In genomic region chr4:140374130-140374477, GRCh38 we compare ENCODE assay signal across 8 cellular contexts. TPM values are rescaled to one million over a fixed set of nuclear protein-coding genes. Genes with fewer than 3 reads are reported as not detected.
DNase-seq lines count a peak whose midpoint lies in the region; ATAC-seq, FAIRE-seq and TF ChIP-seq lines count a peak whose summit lies in the region.

No MANE protein-coding gene starts in this region.

- DNase-seq in NT2/D1 (ENCODE audit: low read depth, low spot score) (no peak), pancreas (no peak), NCI-H1105 (lab: John Stamatoyannopoulos, UW) (no peak), dedifferentiated amniotic fluid mesenchymal stem cell (ENCODE audit: extremely low spot score) (no peak)
- DNase-seq in activated CD4-positive, CD25-positive, alpha-beta regulatory T cell (lab: John Stamatoyannopoulos, UW) = no peak

- no peak overlapping the region for H3K27ac ChIP-seq in DOHH2 (ENCODE audit: low read depth, low read length)
- peak overlapping the region; percentile 49 to 80 (median 76) for H3K27ac ChIP-seq in pancreas

- WGBS in pancreas, 2 donors = 7 to 12% methylated on average over 8 of the region's 8 CpGs

- H3K4me1 ChIP-seq in DOHH2 (ENCODE audit: control insufficient read depth, low read length) (peaks cover 22% of the 10 kb centered on the region), NT2/D1 (ENCODE audit: insufficient read depth, insufficient read length) (no peaks in the 10 kb centered on the region), pancreas (peaks cover 0 to 26% (median 4%) of the 10 kb centered on the region in 3 donors)

- ATAC-seq in esophagus mucosa = peak; percentile 30
- peak in 3 of 4 donors; percentile 1 to 7 (median 3) for ATAC-seq in pancreas
- ATAC-seq in HG03457 (IDR thresholded peaks at IDR 0.05; ENCODE audit: unreplicated experiment) = no peak

- intact Hi-C loops in pancreas (cut with DNase I) = no loop called here

- H3K27me3 ChIP-seq in DOHH2 (ENCODE audit: control insufficient read depth, low read length) = no peaks in the 10 kb centered on the region
- no peaks in the 10 kb centered on the region for H3K27me3 ChIP-seq in NT2/D1 (ENCODE audit: insufficient read depth, insufficient read length)
- no peaks in the 10 kb centered on the region for H3K27me3 ChIP-seq in pancreas

- no peaks in the 10 kb centered on the region for H3K36me3 ChIP-seq in DOHH2 (ENCODE audit: control insufficient read depth, low read length)
- peaks cover 1% of the 10 kb centered on the region for H3K36me3 ChIP-seq in NT2/D1 (ENCODE audit: insufficient read depth, insufficient read length, low read length)
- no peaks in the 10 kb centered on the region for H3K36me3 ChIP-seq in pancreas

- peaks cover 48% of the 10 kb centered on the region for H3K79me2 ChIP-seq in DOHH2 (ENCODE audit: control insufficient read depth, low read length)

- peak overlapping the region; percentile 82 for H3K4me2 ChIP-seq in DOHH2 (ENCODE audit: low read length)

- no peaks in the 10 kb centered on the region for H3K9me2 ChIP-seq in DOHH2 (replicated peaks; ENCODE audit: control insufficient read depth, low read length)

- H3K9ac ChIP-seq in NT2/D1 (ENCODE audit: insufficient read length, low read depth) = peak overlapping the region; percentile 85

- H3K9me3 ChIP-seq in DOHH2 (ENCODE audit: control insufficient read depth, insufficient read depth, low read length) (no peaks in the 10 kb centered on the region), NT2/D1 (ENCODE audit: insufficient read depth, low read length) (no peaks in the 10 kb centered on the region), pancreas (no peaks in the 10 kb centered on the region)

- H3K4me3 ChIP-seq in DOHH2 (ENCODE audit: low read length) (peak overlapping the region; percentile 94), NT2/D1 (ENCODE audit: insufficient read length, low read depth) (peak overlapping the region; percentile 82), pancreas (peak overlapping the region; percentile 52 to 90 (median 84))

- H3F3A ChIP-seq in DOHH2 (ENCODE audit: control insufficient read depth, insufficient read depth) = no peaks in the 10 kb centered on the region

- no peak for TF ChIP-seq CTCF in DOHH2 (IDR thresholded peaks at IDR 0.05; ENCODE audit: low read depth, low read length, poor library complexity, severe bottlenecking)
- TF ChIP-seq CTCF in pancreas (IDR thresholded peaks at IDR 0.05) = no peak

- H4K20me1 ChIP-seq in DOHH2 (ENCODE audit: control insufficient read depth, insufficient read depth, low read depth, low read length) = 0 out of 2 replicates have a peak, but pooled peaks cover 7% of the 10 kb centered on the region

- no peak for FAIRE-seq in pancreas (lab: Jason Lieb, UNC)

RNA-seq across cellular contexts. Expression of gene SCOC, which starts 0.7 kb away (rescaled TPM):
- 30.3 TPM for total RNA-seq in esophagus mucosa
- 10 to 100 TPM; 19.4 to 45.6 (median 35.4) TPM for total RNA-seq in pancreas
- 10 to 100 TPM; 28.4 to 62.5 TPM for polyA plus RNA-seq in pancreas

RNA-seq across cellular contexts. Expression of gene CLGN, which starts 53.3 kb away (rescaled TPM):
- total RNA-seq in esophagus mucosa (1.2 TPM), pancreas (1 to 10 TPM in 3 of 6 donors, under 1 TPM in 3; 0.65 to 3.2 (median 1.0) TPM)
- polyA plus RNA-seq in pancreas = 1 to 10 TPM; 1.1 to 5.8 TPM
